In the genomic region with DNA sequence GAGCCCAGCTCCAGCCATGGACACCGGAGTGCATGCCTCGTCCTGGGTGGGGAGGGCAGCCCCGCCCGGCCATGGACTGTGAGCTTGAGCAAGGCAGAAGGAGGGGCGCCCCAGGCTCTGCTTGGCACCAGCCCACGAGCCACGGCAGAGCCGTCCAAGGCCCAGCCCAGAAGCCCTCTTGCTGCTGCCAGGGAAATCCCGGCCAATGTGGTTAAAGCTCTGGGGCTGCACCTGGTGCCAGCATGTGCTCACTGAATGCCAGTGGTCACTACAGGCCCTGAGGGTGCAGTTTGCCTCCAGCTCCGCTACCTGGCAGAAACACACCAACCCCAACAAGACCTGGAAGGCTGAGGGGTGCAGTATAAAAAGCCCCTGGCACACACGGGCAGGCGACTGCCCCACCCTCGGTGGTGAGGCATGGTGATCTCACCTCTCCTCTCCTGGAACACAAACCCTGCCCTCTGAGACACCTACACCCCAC, we compare ENCODE assay signal across 9 cellular contexts. TPM values are rescaled to one million over a fixed set of nuclear protein-coding genes. Genes with fewer than 3 reads are reported as not detected.
A peak's percentile ranks its signal among the peaks of the same experiment; 100 is the strongest.
DNase-seq lines count a peak whose midpoint lies in the region; ATAC-seq and TF ChIP-seq lines count a peak whose summit lies in the region.
"Had no signal": no experiment of that assay in that cellular context is flagged by ENCODE, and none has a peak within 500 bp of the region (broad histone marks: within the 10 kb centered on the region; RNA-seq: fewer than 3 reads in every experiment).

No MANE protein-coding gene starts in this region.

- POLR2A ChIA-PET in CD8-positive, alpha-beta T cell (lab: Charles Lee), result no interaction called here

- TF ChIP-seq CTCF in CD8-positive, alpha-beta T cell (IDR thresholded peaks at IDR 0.05), result no peak
- TF ChIP-seq CTCF in RWPE2 (IDR thresholded peaks at IDR 0.05; ENCODE audit: poor library complexity, severe bottlenecking), result no peak
- TF ChIP-seq CTCF in foreskin keratinocyte (conservative IDR thresholded peaks at IDR 0.05), result no peak

- DNase-seq in CD8-positive, alpha-beta T cell, result no peak
- DNase-seq in RWPE2 (ENCODE audit: low spot score) (peak; percentile 84), foreskin keratinocyte (peak; percentile 33 to 70), posterior vena cava (ENCODE audit: low spot score) (peak; percentile 92), RKO (ENCODE audit: low spot score) (no peak), NOMO-1 treated with dmso at 0.1 percent for 144 hours (lab: John Stamatoyannopoulos, UW; ENCODE audit: unreplicated experiment) (no peak)
- DNase-seq: NCI-H2227 treated with DMSO at 0.1 percent for 48 hours had no signal

- H3K27ac ChIP-seq in CD8-positive, alpha-beta T cell (ENCODE audit: low read depth, low read length), result no peak overlapping the region
- H3K27ac ChIP-seq in RWPE2 (ENCODE audit: poor library complexity, severe bottlenecking) (peak overlapping the region; percentile 61), foreskin keratinocyte (peak overlapping the region; percentile 42)

- peaks cover 16% of the 10 kb centered on the region for H3K36me3 ChIP-seq in CD8-positive, alpha-beta T cell (ENCODE audit: insufficient read depth, low read length)
- H3K36me3 ChIP-seq in RWPE2 (ENCODE audit: low read depth), result peaks cover 19% of the 10 kb centered on the region

- no peak overlapping the region for H3K4me3 ChIP-seq in CD8-positive, alpha-beta T cell (ENCODE audit: low read depth, low read length)
- H3K4me3 ChIP-seq in RWPE2 (ENCODE audit: severe bottlenecking), result no peak overlapping the region

- no peaks in the 10 kb centered on the region for H3K9me3 ChIP-seq in CD8-positive, alpha-beta T cell (ENCODE audit: low read length)
- no peaks in the 10 kb centered on the region for H3K9me3 ChIP-seq in RWPE2 (ENCODE audit: severe bottlenecking)

- no peaks in the 10 kb centered on the region for H3K27me3 ChIP-seq in CD8-positive, alpha-beta T cell (ENCODE audit: insufficient read depth, low read length)
- H3K27me3 ChIP-seq in RWPE2 (ENCODE audit: insufficient read depth, poor library complexity, severe bottlenecking) (no peaks in the 10 kb centered on the region), foreskin keratinocyte (no peaks in the 10 kb centered on the region)

- no peak for ATAC-seq in CD8-positive, alpha-beta T cell
- ATAC-seq in RWPE2 (ENCODE audit: low read depth), result peak; percentile 81
- peak; percentile 82 for ATAC-seq in foreskin keratinocyte
- ATAC-seq in HG02642 (IDR thresholded peaks at IDR 0.05; ENCODE audit: poor library complexity, unreplicated experiment), result no peak
- no peak for ATAC-seq in HG02571 (IDR thresholded peaks at IDR 0.05; ENCODE audit: unreplicated experiment)

- CTCF ChIA-PET in CD8-positive, alpha-beta T cell (lab: Charles Lee), result interaction anchor here (0.5 kb wide), 1 partner anchor 8 kb away, joined by 3 read pairs; no protein-coding TSS in a partner anchor

- no peaks in the 10 kb centered on the region for H3K27me3 Mint-ChIP-seq in CD8-positive, alpha-beta T cell (ENCODE audit: low read depth)

- peaks cover 18% of the 10 kb centered on the region for H3K36me3 Mint-ChIP-seq in CD8-positive, alpha-beta T cell

- no peak overlapping the region for H3K4me3 Mint-ChIP-seq in CD8-positive, alpha-beta T cell

- peaks cover 34% of the 10 kb centered on the region for H3K4me1 Mint-ChIP-seq in CD8-positive, alpha-beta T cell (ENCODE audit: low read depth)

- intact Hi-C loops in CD8-positive, alpha-beta T cell (cut with DNase I, micrococcal nuclease), result no loop called here
- intact Hi-C loops in posterior vena cava (cut with DNase I), result no loop called here

- H3K27ac Mint-ChIP-seq in CD8-positive, alpha-beta T cell, result peak overlapping the region; percentile 66

- H3K9me3 Mint-ChIP-seq in CD8-positive, alpha-beta T cell, result no peaks in the 10 kb centered on the region

- peaks cover 21% of the 10 kb centered on the region for H3K4me1 ChIP-seq in CD8-positive, alpha-beta T cell (ENCODE audit: insufficient read depth, low read length)
- peaks cover 24% of the 10 kb centered on the region for H3K4me1 ChIP-seq in RWPE2 (ENCODE audit: insufficient read depth, poor library complexity, severe bottlenecking)
- H3K4me1 ChIP-seq in foreskin keratinocyte, result peaks cover 23% of the 10 kb centered on the region

RNA-seq across cellular contexts. Expression of a gene that starts 11.8 kb away (rescaled TPM):
- total RNA-seq in CD8-positive, alpha-beta T cell, result 10 to 100 TPM; 34.3 to 41.4 TPM
- 8.4 and 10.7 TPM in 2 replicates for total RNA-seq in foreskin keratinocyte
- polyA plus RNA-seq in foreskin keratinocyte, result 5.2 and 5.9 TPM in 2 replicates
- total RNA-seq in posterior vena cava, result 10 to 100 TPM; 32.2 to 32.6 TPM

RNA-seq across cellular contexts. Expression of a gene that starts 30.7 kb away (rescaled TPM):
- total RNA-seq in CD8-positive, alpha-beta T cell, result 1 to 10 TPM; 3.3 to 4.2 TPM
- 15.7 and 17.0 TPM in 2 replicates for total RNA-seq in foreskin keratinocyte
- 12.0 and 13.7 TPM in 2 replicates for polyA plus RNA-seq in foreskin keratinocyte
- 10 to 100 TPM; 11.9 to 14.3 TPM for total RNA-seq in posterior vena cava

Comparison
In these comparisons a context has a peak if more than half of its experiments do, and no peak if none do; other contexts are left out.
1. ATAC-seq: peak in RWPE2 (single experiment) and foreskin keratinocyte (single experiment); none in CD8-positive, alpha-beta T cell (single experiment), HG02642 (single experiment) and HG02571 (single experiment).
2. DNase-seq: peak in RWPE2 (single experiment), foreskin keratinocyte (2 of 2) and posterior vena cava (single experiment); none in CD8-positive, alpha-beta T cell (0 of 7), RKO (single experiment) and NOMO-1 treated with dmso at 0.1 percent for 144 hours (single experiment).